16 cellular contexts compared by ENCODE assay signal in the genomic region with DNA sequence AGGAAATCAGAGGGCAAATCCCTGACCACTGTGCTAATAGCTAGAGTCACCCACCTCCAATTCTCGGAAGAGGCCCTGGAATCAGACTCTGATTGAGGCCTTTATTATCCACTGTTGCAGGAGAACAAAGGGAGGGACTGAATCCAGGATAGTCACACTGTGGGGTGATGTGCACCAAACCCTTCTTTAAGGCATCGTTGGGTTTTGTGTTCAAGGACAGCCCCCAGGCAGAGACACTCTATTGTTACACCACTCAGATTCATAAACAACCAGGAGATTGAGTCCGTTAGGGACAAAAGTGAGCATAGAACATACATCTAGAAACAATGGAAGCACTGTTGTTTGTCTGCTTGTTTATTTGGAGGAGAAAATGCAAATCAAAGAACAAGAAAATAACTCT.
"Had no signal": no experiment of that assay in that cellular context is flagged by ENCODE, and none has a peak within 500 bp of the region (broad histone marks: within the 10 kb centered on the region; RNA-seq: fewer than 3 reads in every experiment).

No MANE protein-coding gene starts in this region.

- H3K4me3 Mint-ChIP-seq: stimulated activated naive B cell treated with anti-CD40 and anti-IgM and Interleukin-4, amounts not matched to agents 10 μg/mL and 1 μg/mL and 100 μg/mL, for 72 hours had no signal

- H3K9me3 ChIP-seq: adrenal gland, body of pancreas, ovary, sigmoid colon, spleen, tibial artery had no signal

- DNase-seq: activated CD4-positive, alpha-beta T cell treated with anti-CD3 and anti-CD28 coated beads, Interleukin-2, amount 50 U/mL, for 48 hours; activated gamma-delta T cell; adrenal gland; body of pancreas; central memory CD4-positive, alpha-beta T cell; cortex of kidney; effector CD4-positive, alpha-beta T cell; ovary; sigmoid colon; spleen; stimulated activated naive B cell treated with anti-CD40 and anti-IgM and Interleukin-4, amounts not matched to agents 10 μg/mL and 1 μg/mL and 100 μg/mL, for 72 hours; tibial artery had no signal

- H3K27ac ChIP-seq: adrenal gland, body of pancreas, hepatocyte, ovary, sigmoid colon, spleen, tibial artery had no signal

- H3K27ac Mint-ChIP-seq: activated naive CD4-positive, alpha-beta T cell treated with anti-CD3 and anti-CD28 coated beads, Interleukin-2, amount 50 U/mL, for 72 hours; stimulated activated naive B cell treated with anti-CD40 and anti-IgM and Interleukin-4, amounts not matched to agents 10 μg/mL and 1 μg/mL and 100 μg/mL, for 72 hours had no signal

- H3K27me3 ChIP-seq: adrenal gland, body of pancreas, hepatocyte, ovary, sigmoid colon, spleen, tibial artery had no signal

- H3K4me1 ChIP-seq: adrenal gland, body of pancreas, sigmoid colon, spleen, tibial artery had no signal

- H2AFZ ChIP-seq: hepatocyte had no signal

- H3K4me2 ChIP-seq: hepatocyte had no signal

- H3K9me3 Mint-ChIP-seq: activated naive CD4-positive, alpha-beta T cell treated with anti-CD3 and anti-CD28 coated beads, Interleukin-2, amount 50 U/mL, for 72 hours; stimulated activated naive B cell treated with anti-CD40 and anti-IgM and Interleukin-4, amounts not matched to agents 10 μg/mL and 1 μg/mL and 100 μg/mL, for 72 hours had no signal

- H3K4me1 Mint-ChIP-seq: stimulated activated naive B cell treated with anti-CD40 and anti-IgM and Interleukin-4, amounts not matched to agents 10 μg/mL and 1 μg/mL and 100 μg/mL, for 72 hours had no signal

- ATAC-seq: activated naive CD4-positive, alpha-beta T cell treated with anti-CD3 and anti-CD28 coated beads, Interleukin-2, amount 50 U/mL, for 72 hours; body of pancreas; left lobe of liver; stimulated activated naive B cell treated with anti-CD40 and anti-IgM and Interleukin-4, amounts not matched to agents 10 μg/mL and 1 μg/mL and 100 μg/mL, for 72 hours had no signal

- H3K79me2 ChIP-seq: hepatocyte had no signal

- H3K4me3 ChIP-seq: adrenal gland, body of pancreas, hepatocyte, lung, ovary, sigmoid colon, spleen, tibial artery had no signal

- H3K36me3 ChIP-seq: adrenal gland, ovary, sigmoid colon, spleen, tibial artery had no signal

- H3K36me3 Mint-ChIP-seq: activated naive CD4-positive, alpha-beta T cell treated with anti-CD3 and anti-CD28 coated beads, Interleukin-2, amount 50 U/mL, for 72 hours; stimulated activated naive B cell treated with anti-CD40 and anti-IgM and Interleukin-4, amounts not matched to agents 10 μg/mL and 1 μg/mL and 100 μg/mL, for 72 hours had no signal
